8 cellular contexts compared by ENCODE assay signal in genomic region chr13:20703785-20704458, GRCh38. TPM values are rescaled to one million over a fixed set of nuclear protein-coding genes. Genes with fewer than 3 reads are reported as not detected.
A peak's percentile ranks its signal among the peaks of the same experiment; 100 is the strongest.
DNase-seq lines count a peak whose midpoint lies in the region; ATAC-seq and TF ChIP-seq lines count a peak whose summit lies in the region.

No MANE protein-coding gene starts in this region.

- peak overlapping the region; percentile 63 for H3K4me2 ChIP-seq in DND-41 (ENCODE audit: insufficient read depth, low read length)

- H3K4me1 ChIP-seq in DND-41 (ENCODE audit: insufficient read depth, low read length) (peaks cover 14% of the 10 kb centered on the region), foreskin keratinocyte (no peaks in the 10 kb centered on the region), thymus (ENCODE audit: control insufficient read depth, insufficient read depth, low read length) (peaks cover 2% of the 10 kb centered on the region)

- no peak overlapping the region for H3K27ac ChIP-seq in DND-41 (ENCODE audit: low read length)
- H3K27ac ChIP-seq in HL-60 (replicated peaks): no peak overlapping the region
- H3K27ac ChIP-seq in foreskin keratinocyte: no peak overlapping the region
- no peak overlapping the region for H3K27ac ChIP-seq in thymus (ENCODE audit: low read depth)

- no peak overlapping the region for H3K27ac Mint-ChIP-seq in activated T-helper 17 cell treated with anti-CD3 and anti-CD28 coated beads, Interleukin-2, amount 50 U/mL, for 72 hours

- peak; percentile 90 for ATAC-seq in DND-41 (ENCODE audit: insufficient read depth, low read depth)
- ATAC-seq in activated T-helper 17 cell treated with anti-CD3 and anti-CD28 coated beads, Interleukin-2, amount 50 U/mL, for 72 hours (replicated peaks): peak; percentile 86
- peak; percentile 95 for ATAC-seq in foreskin keratinocyte
- ATAC-seq in omental fat pad (ENCODE audit: low FRiP score): peak; percentile 91

- H3K4me3 ChIP-seq in DND-41 (ENCODE audit: low read depth in 1 of 2, low read length in 2 of 2) (peak overlapping the region in 1 of 2 experiments; percentile 60; a peak in 2 of 4 replicates), HL-60 (replicated peaks; ENCODE audit: insufficient read depth, low read length) (peak overlapping the region; percentile 73), thymus (ENCODE audit: low read length) (peak overlapping the region; percentile 63)

- TF ChIP-seq CTCF in DND-41 (IDR thresholded peaks at IDR 0.05; ENCODE audit: borderline replicate concordance, extremely low read depth, low read length, poor library complexity, severe bottlenecking) (peak; percentile 70), GM20000 (IDR thresholded peaks at IDR 0.05; ENCODE audit: extremely low read depth, missing control alignments) (peak; percentile 78), HL-60 (IDR thresholded peaks at IDR 0.05; ENCODE audit: insufficient read depth, low read length) (no peak), foreskin keratinocyte (conservative IDR thresholded peaks at IDR 0.05) (peak; percentile 78), omental fat pad (IDR thresholded peaks at IDR 0.05) (peak in 2 of 3 donors; percentile 21 to 53)

- H3K36me3 Mint-ChIP-seq in activated T-helper 17 cell treated with anti-CD3 and anti-CD28 coated beads, Interleukin-2, amount 50 U/mL, for 72 hours (ENCODE audit: low read depth): no peaks in the 10 kb centered on the region

- H4K20me1 ChIP-seq in DND-41 (ENCODE audit: insufficient read depth, low read length): no peaks in the 10 kb centered on the region

- H3K9me3 ChIP-seq in DND-41 (ENCODE audit: insufficient read depth, low read length, severe bottlenecking) (no peaks in the 10 kb centered on the region), thymus (ENCODE audit: control insufficient read depth) (no peaks in the 10 kb centered on the region)

- no peaks in the 10 kb centered on the region for H3K36me3 ChIP-seq in DND-41 (ENCODE audit: insufficient read depth, low read length)
- no peaks in the 10 kb centered on the region for H3K36me3 ChIP-seq in thymus (ENCODE audit: control insufficient read depth, insufficient read depth)

- H2AFZ ChIP-seq in DND-41 (ENCODE audit: low read depth, low read length): peak overlapping the region; percentile 68; the same call in 1 of the 2 replicates

- H3K4me3 Mint-ChIP-seq in activated T-helper 17 cell treated with anti-CD3 and anti-CD28 coated beads, Interleukin-2, amount 50 U/mL, for 72 hours: peak overlapping the region; percentile 69

- peaks cover 4% of the 10 kb centered on the region for H3K4me1 Mint-ChIP-seq in activated T-helper 17 cell treated with anti-CD3 and anti-CD28 coated beads, Interleukin-2, amount 50 U/mL, for 72 hours

- no peaks in the 10 kb centered on the region for H3K9me3 Mint-ChIP-seq in activated T-helper 17 cell treated with anti-CD3 and anti-CD28 coated beads, Interleukin-2, amount 50 U/mL, for 72 hours

- H3K27me3 ChIP-seq in DND-41 (ENCODE audit: insufficient read depth, low read length, poor library complexity): peaks cover 28% of the 10 kb centered on the region
- no peaks in the 10 kb centered on the region for H3K27me3 ChIP-seq in HL-60 (ENCODE audit: insufficient read depth, poor library complexity, severe bottlenecking)
- peaks cover 30% of the 10 kb centered on the region for H3K27me3 ChIP-seq in foreskin keratinocyte
- H3K27me3 ChIP-seq in thymus (ENCODE audit: control insufficient read depth, insufficient read depth): no peaks in the 10 kb centered on the region

- under 1% methylated on average over 96 of the region's 96 CpGs for WGBS in thymus

- no peaks in the 10 kb centered on the region for H3K79me2 ChIP-seq in DND-41 (ENCODE audit: insufficient read depth, low read length)

- DNase-seq in DND-41: peak; percentile 77
- peak; percentile 97 for DNase-seq in GM20000 (ENCODE audit: low spot score)
- DNase-seq in HL-60 (ENCODE audit: low read depth in 1 of 2, low spot score in 1 of 2): peak; percentile 55 to 72
- DNase-seq in RKO (ENCODE audit: low spot score): peak; percentile 86
- DNase-seq in foreskin keratinocyte: peak; percentile 42
- no peak for DNase-seq in omental fat pad (ENCODE audit: low spot score)

- H3K27me3 Mint-ChIP-seq in activated T-helper 17 cell treated with anti-CD3 and anti-CD28 coated beads, Interleukin-2, amount 50 U/mL, for 72 hours: peaks cover 17% of the 10 kb centered on the region

- H3K9ac ChIP-seq in DND-41 (ENCODE audit: low read depth, low read length): peak overlapping the region; percentile 48

RNA-seq across cellular contexts. Expression of gene IL17D, which starts 0.4 kb away (rescaled TPM):
- under 1 TPM; 0.21 to 0.76 TPM for total RNA-seq in activated T-helper 17 cell treated with anti-CD3 and anti-CD28 coated beads, Interleukin-2, amount 50 U/mL, for 72 hours
- total RNA-seq in foreskin keratinocyte: 0.07 and 0.10 TPM in 2 replicates
- polyA plus RNA-seq in foreskin keratinocyte: 0.07 and 0.10 TPM in 2 replicates
- 1 to 10 TPM; 2.1 to 3.5 (median 2.5) TPM for total RNA-seq in omental fat pad
- polyA plus RNA-seq in thymus: 0.52 TPM
